8 cellular contexts compared by ENCODE assay signal in the genomic region with DNA sequence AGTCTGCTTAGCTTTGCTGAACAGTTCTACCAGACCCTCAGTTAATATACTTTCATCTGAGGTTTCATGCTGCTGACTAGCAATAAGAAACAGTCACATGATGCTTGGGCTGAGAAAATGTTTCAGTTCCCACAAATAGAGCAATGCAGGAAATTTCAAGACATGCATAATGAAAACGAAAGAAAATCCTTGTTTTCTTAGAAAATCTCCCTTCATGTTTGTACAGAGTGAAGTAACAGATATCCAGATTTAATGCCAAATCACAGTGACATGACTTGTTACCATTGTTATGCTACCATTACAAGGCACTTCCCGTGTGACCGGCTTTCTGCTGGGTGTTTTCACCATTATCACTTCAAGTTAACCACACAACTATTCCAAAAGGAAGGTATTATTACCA.
DNase-seq lines count a peak whose midpoint lies in the region; ATAC-seq and TF ChIP-seq lines count a peak whose summit lies in the region.

No MANE protein-coding gene starts in this region.

- peak overlapping the region; percentile 20 for H3K27ac ChIP-seq in cingulate gyrus (ENCODE audit: low read depth, low read length)

- no peak for TF ChIP-seq CTCF in GM10266 (IDR thresholded peaks at IDR 0.05; ENCODE audit: control insufficient read depth, insufficient read depth, low read depth, missing control alignments)

- ATAC-seq in GM19395 (IDR thresholded peaks at IDR 0.05; ENCODE audit: unreplicated experiment), result peak; percentile 68
- peak; percentile 57 for ATAC-seq in HG03039 (IDR thresholded peaks at IDR 0.05; ENCODE audit: unreplicated experiment)

- DNase-seq in smooth muscle cell of the brain vasculature (ENCODE audit: low read depth, low spot score) (peak; percentile 32), GM10266 (ENCODE audit: extremely low spot score) (no peak), NCI-H2081 treated with DMSO at 0.1 percent for 48 hours (lab: John Stamatoyannopoulos, UW) (no peak), OCI-M2 (lab: John Stamatoyannopoulos, UW; ENCODE audit: unreplicated experiment) (no peak)
- no peak for DNase-seq in activated naive CD4-positive, alpha-beta T cell treated with Interleukin-2 at 50 U/mL for 16 hours
